11 cellular contexts compared by ENCODE assay signal in the genomic region with DNA sequence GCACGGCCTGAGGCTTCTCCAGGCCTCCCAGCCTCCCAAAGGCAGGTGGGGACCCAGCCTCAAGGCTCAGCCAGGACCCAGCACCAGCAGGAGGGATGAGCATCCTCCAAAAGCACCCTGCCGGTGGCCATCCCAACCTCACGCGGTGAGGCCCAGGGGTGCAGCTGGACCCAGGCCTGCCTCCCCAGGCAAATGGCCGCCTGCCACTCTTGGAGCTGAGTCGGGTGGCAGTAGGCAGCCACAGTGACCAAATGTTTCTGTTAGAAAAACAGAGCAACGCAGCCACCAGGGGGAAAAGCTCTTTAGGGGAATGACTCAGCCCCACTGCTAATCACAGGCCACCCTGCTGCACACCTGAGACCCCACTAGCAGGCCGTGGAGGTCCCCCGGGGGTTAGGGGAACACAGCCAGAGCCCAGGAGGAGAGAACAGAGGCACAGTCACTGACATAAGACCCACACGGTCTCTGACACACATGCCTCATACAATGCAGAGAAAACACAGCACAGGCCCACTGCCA. TPM values are rescaled to one million over a fixed set of nuclear protein-coding genes. Genes with fewer than 3 reads are reported as not detected.
A peak's percentile ranks its signal among the peaks of the same experiment; 100 is the strongest.
DNase-seq lines count a peak whose midpoint lies in the region; ATAC-seq and TF ChIP-seq lines count a peak whose summit lies in the region.
"Had no signal": no experiment of that assay in that cellular context is flagged by ENCODE, and none has a peak within 500 bp of the region (broad histone marks: within the 10 kb centered on the region; RNA-seq: fewer than 3 reads in every experiment).

No MANE protein-coding gene starts in this region.

- peaks cover 23% of the 10 kb centered on the region for H3K4me1 ChIP-seq in BLaER1
- peaks cover 21% of the 10 kb centered on the region for H3K4me1 ChIP-seq in RWPE2 (ENCODE audit: insufficient read depth, poor library complexity, severe bottlenecking)
- H3K4me1 ChIP-seq in parathyroid adenoma: peaks cover 18% of the 10 kb centered on the region

- CTCF ChIA-PET in GM10248 (lab: Yijun Ruan, JAX): interaction anchor here (0.7 to 1.0 kb wide), 2 partner anchors 146 to 148 kb away, joined by 3 read pairs; no protein-coding TSS in a partner anchor

- peak overlapping the region; percentile 73 for H2AFZ ChIP-seq in parathyroid adenoma

- POLR2A ChIA-PET in GM10248 (lab: Yijun Ruan, JAX): no interaction called here

- H3K4me2 ChIP-seq in BLaER1 (peak overlapping the region; percentile 70), parathyroid adenoma (ENCODE audit: low read length) (no peak overlapping the region)

- intact Hi-C loops in posterior vena cava (cut with DNase I): loop anchor here in 1 of 2 donors (5.0 kb wide), 1 partner anchor 148 kb away; no protein-coding TSS in a partner anchor

- peaks cover 25% of the 10 kb centered on the region for H3K79me2 ChIP-seq in parathyroid adenoma

- H3K27ac ChIP-seq in BLaER1 (0 out of 2 replicates have a peak overlapping the region, but pooled peaks have one; percentile 9), RWPE2 (ENCODE audit: poor library complexity, severe bottlenecking) (peak overlapping the region; percentile 34), parathyroid adenoma (peak overlapping the region; percentile 83)

- peak; percentile 8 for TF ChIP-seq CTCF in RWPE2 (IDR thresholded peaks at IDR 0.05; ENCODE audit: poor library complexity, severe bottlenecking)
- TF ChIP-seq CTCF in fibroblast of the aortic adventitia (IDR thresholded peaks at IDR 0.05; ENCODE audit: insufficient read depth, low read length): peak; percentile 26
- no peak for TF ChIP-seq CTCF in parathyroid adenoma (IDR thresholded peaks at IDR 0.05)
- no peak for TF ChIP-seq CTCF in GM10248 (IDR thresholded peaks at IDR 0.05; ENCODE audit: control extremely low read depth, extremely low read depth, low read depth, missing control alignments)

- no peaks in the 10 kb centered on the region for H3K9me3 ChIP-seq in BLaER1
- no peaks in the 10 kb centered on the region for H3K9me3 ChIP-seq in RWPE2 (ENCODE audit: severe bottlenecking)
- no peaks in the 10 kb centered on the region for H3K9me3 ChIP-seq in parathyroid adenoma (ENCODE audit: control insufficient read depth, low read length)

- H4K20me1 ChIP-seq in BLaER1: no peaks in the 10 kb centered on the region

- H3K4me3 ChIP-seq in BLaER1 (no peak overlapping the region), RWPE2 (ENCODE audit: severe bottlenecking) (no peak overlapping the region), fibroblast of the aortic adventitia (ENCODE audit: low read depth, low read length) (no peak overlapping the region), parathyroid adenoma (ENCODE audit: low read depth, low read length) (no peak overlapping the region)

- DNase-seq in RWPE2 (ENCODE audit: low spot score) (no peak), fibroblast of the aortic adventitia (ENCODE audit: low read depth) (peak; percentile 22), posterior vena cava (ENCODE audit: low spot score) (no peak), GM10248 (ENCODE audit: extremely low spot score) (no peak)
- no peak for DNase-seq in activated CD4-positive, alpha-beta T cell treated with anti-CD3 and anti-CD28 coated beads, Interleukin-2, amount 50 U/mL, for 48 hours
- no peak for DNase-seq in activated CD4-positive, alpha-beta T cell treated with anti-CD3 and anti-CD28 coated beads, Interleukin-2, amount 50 U/mL, for 1 hour
- DNase-seq: effector CD8-positive, alpha-beta T cell had no signal

- peak overlapping the region; percentile 10; the same call in 1 of the 2 replicates for H3K9ac ChIP-seq in BLaER1
- H3K9ac ChIP-seq in parathyroid adenoma: peak overlapping the region; percentile 37

- ATAC-seq in RWPE2 (ENCODE audit: low read depth): no peak

- no peaks in the 10 kb centered on the region for H3K27me3 ChIP-seq in BLaER1
- H3K27me3 ChIP-seq in RWPE2 (ENCODE audit: insufficient read depth, poor library complexity, severe bottlenecking): no peaks in the 10 kb centered on the region
- H3K27me3 ChIP-seq in parathyroid adenoma (ENCODE audit: control insufficient read depth, insufficient read depth, low read length): no peaks in the 10 kb centered on the region

- H3K36me3 ChIP-seq in BLaER1 (no peaks in the 10 kb centered on the region), RWPE2 (ENCODE audit: low read depth) (peaks cover 69% of the 10 kb centered on the region), parathyroid adenoma (ENCODE audit: control insufficient read depth, insufficient read depth, low read length) (no peaks in the 10 kb centered on the region)

RNA-seq across cellular contexts. Expression of a gene that starts 12.5 kb away (rescaled TPM):
- total RNA-seq in fibroblast of the aortic adventitia (ENCODE audit: low replicate concordance) (26.9 and 33.4 TPM in 2 replicates), posterior vena cava (100 to 1,000 TPM in 1 of 2 donors, 10 to 100 TPM in 1; 48.7 to 104 TPM)

RNA-seq across cellular contexts. Expression of a gene that starts 20.1 kb away (rescaled TPM):
- total RNA-seq in fibroblast of the aortic adventitia (ENCODE audit: low replicate concordance) (not detected in 2 replicates), posterior vena cava (1 to 10 TPM in 1 of 2 donors, not detected in 1; 4.0 TPM)
- total RNA-seq: pulmonary artery endothelial cell, urinary bladder had no signal

RNA-seq across cellular contexts. Expression of a gene that starts 32.0 kb away (rescaled TPM):
- total RNA-seq in fibroblast of the aortic adventitia (ENCODE audit: low replicate concordance) (not detected in 2 replicates), posterior vena cava (1 to 10 TPM in 1 of 2 donors, under 1 TPM in 1; 0.79 to 9.1 TPM)
- total RNA-seq: pulmonary artery endothelial cell, urinary bladder had no signal

Comparison
In these comparisons a context has a peak if more than half of its experiments do, and no peak if none do; other contexts are left out.
1. H3K27ac ChIP-seq: peak in every context shown above with its lines; median percentile 83 in parathyroid adenoma; 34 in RWPE2; 9 in BLaER1.
2. CTCF ChIP-seq: peak in RWPE2 (single experiment) and fibroblast of the aortic adventitia (single experiment); none in parathyroid adenoma (single experiment) and GM10248 (single experiment).